Comparison of ENCODE assay signal across 1 cellular context in genomic region chr16:53058882-53059281, GRCh38.
TF ChIP-seq lines count a peak whose summit lies in the region.

No MANE protein-coding gene starts in this region.

TF ChIP-seq in GM12878, 131 proteins besides CTCF, POLR2A, EP300 and RAD21:
- TF ChIP-seq SIN3A (IDR thresholded peaks at IDR 0.05; ENCODE audit: low read depth, low read length), result no peak
- TF ChIP-seq ZBED1 (IDR thresholded peaks at IDR 0.05; ENCODE audit: borderline replicate concordance), result no peak
- no peak for TF ChIP-seq ZNF24 (IDR thresholded peaks at IDR 0.05)
- no peak for TF ChIP-seq USF2 (IDR thresholded peaks at IDR 0.05; ENCODE audit: borderline replicate concordance, low read depth, low read length)
- TF ChIP-seq IRF4 (IDR thresholded peaks at IDR 0.05; ENCODE audit: low read depth, low read length), result no peak
- no peak for TF ChIP-seq CBX5 (IDR thresholded peaks at IDR 0.05; ENCODE audit: low read depth)
- TF ChIP-seq E2F4 (IDR thresholded peaks at IDR 0.05; ENCODE audit: low read depth, low read length), result no peak
- TF ChIP-seq MAX (IDR thresholded peaks at IDR 0.05; ENCODE audit: low read depth, low read length), result no peak
- TF ChIP-seq ZNF687 (IDR thresholded peaks at IDR 0.05), result peak; percentile 59; the same call in 1 of the 2 replicates
- TF ChIP-seq PAX5 (IDR thresholded peaks at IDR 0.05; ENCODE audit: borderline replicate concordance, low read depth, low read length), result no peak
- no peak for TF ChIP-seq GABPA (IDR thresholded peaks at IDR 0.05; ENCODE audit: low read depth)
- no peak for TF ChIP-seq BACH1 (IDR thresholded peaks at IDR 0.05; ENCODE audit: borderline replicate concordance)
- no peak for TF ChIP-seq RUNX3 (IDR thresholded peaks at IDR 0.05; ENCODE audit: low read length)
- TF ChIP-seq RAD51 (IDR thresholded peaks at IDR 0.05), result peak; percentile 40; the same call in 1 of the 2 replicates
- no peak for TF ChIP-seq RB1 (IDR thresholded peaks at IDR 0.05; ENCODE audit: borderline replicate concordance)
- TF ChIP-seq BRCA1 (IDR thresholded peaks at IDR 0.05; ENCODE audit: low read depth, low read length), result no peak
- no peak for TF ChIP-seq ZBTB4 (CRISPR knock-in tag; IDR thresholded peaks at IDR 0.05)
- no peak for TF ChIP-seq MTA2 (IDR thresholded peaks at IDR 0.05; ENCODE audit: low read depth)
- peak; percentile 46; the same call in 1 of the 2 replicates for TF ChIP-seq NKRF (conservative IDR thresholded peaks at IDR 0.05)
- no peak for TF ChIP-seq ZBTB33 (IDR thresholded peaks at IDR 0.05)
- TF ChIP-seq STAT1 (conservative IDR thresholded peaks at IDR 0.05), result no peak
- no peak for TF ChIP-seq MTA3 (IDR thresholded peaks at IDR 0.05; ENCODE audit: borderline replicate concordance, low read length)
- no peak for TF ChIP-seq YY1 (IDR thresholded peaks at IDR 0.05; ENCODE audit: low read depth, low read length)
TF ChIP-seq in GM12878: peak in this region for 3.
